Comparison of ENCODE assay signal across 9 cellular contexts in genomic region chr5:132839426-132840301, GRCh38. TPM values are rescaled to one million over a fixed set of nuclear protein-coding genes. Genes with fewer than 3 reads are reported as not detected.
A peak's percentile ranks its signal among the peaks of the same experiment; 100 is the strongest.
DNase-seq lines count a peak whose midpoint lies in the region; ATAC-seq, FAIRE-seq and TF ChIP-seq lines count a peak whose summit lies in the region.
"Had no signal": no experiment of that assay in that cellular context is flagged by ENCODE, and none has a peak within 500 bp of the region (broad histone marks: within the 10 kb centered on the region; RNA-seq: fewer than 3 reads in every experiment).

No MANE protein-coding gene starts in this region.

- FAIRE-seq in HepG2 (lab: Jason Lieb, UNC), result peak; percentile 68

- no peaks in the 10 kb centered on the region for H3K79me2 ChIP-seq in HepG2 (ENCODE audit: insufficient read depth, low read length)

- TF ChIP-seq POLR2A in HepG2 (IDR thresholded peaks at IDR 0.05; ENCODE audit: insufficient read depth in 1 of 2, low read depth in 2 of 2, low read length in 2 of 2), result peak; percentile 55 to 57; a peak in 3 of 4 replicates
- TF ChIP-seq POLR2A in suprapubic skin (IDR thresholded peaks at IDR 0.05), result no peak

- peak overlapping the region; percentile 92 for H3K4me2 ChIP-seq in HepG2 (ENCODE audit: low read depth, low read length)

- TF ChIP-seq EP300 in HepG2 (IDR thresholded peaks at IDR 0.05; ENCODE audit: low read depth in 2 of 2, low read length in 2 of 2) (peak; percentile 43 to 91; a peak in 2 of 4 replicates), HepG2 (CRISPR knock-in tag; IDR thresholded peaks at IDR 0.05; ENCODE audit: borderline replicate concordance) (0 out of 2 replicates have a peak, but pooled peaks have one; percentile 35), suprapubic skin (IDR thresholded peaks at IDR 0.05) (no peak)

- 1% methylated on average over 8 of the region's 8 CpGs for WGBS in HepG2 (ENCODE audit: low lambda C conversion rate)
- 56% methylated on average over 8 of the region's 8 CpGs for WGBS in suprapubic skin

- in situ Hi-C loops in HepG2 (cut with HindIII; ENCODE audit: extremely low pct_ligation_motif_present, low pct_unique_long_range_greater_than_20kb), result no loop called here

- no peak for TF ChIP-seq CTCF in colonic mucosa (IDR thresholded peaks at IDR 0.05)
- peak; percentile 9; the same call in 1 of the 2 replicates for TF ChIP-seq CTCF in HepG2 (CRISPR knock-in tag; IDR thresholded peaks at IDR 0.05)
- no peak for TF ChIP-seq CTCF in suprapubic skin (IDR thresholded peaks at IDR 0.05)

- H3K36me3 ChIP-seq in colonic mucosa (no peaks in the 10 kb centered on the region), HepG2 (replicated peaks in 1 of 2; ENCODE audit: control insufficient read depth in 1 of 2, insufficient read depth in 2 of 2, low read length in 2 of 2) (no peaks in the 10 kb centered on the region), suprapubic skin (no peaks in the 10 kb centered on the region), MG63 (no peaks in the 10 kb centered on the region)

- peak; percentile 72 for ATAC-seq in HepG2

- no peaks in the 10 kb centered on the region for H3K9me3 ChIP-seq in colonic mucosa
- H3K9me3 ChIP-seq in HepG2 (ENCODE audit: low read length), result no peaks in the 10 kb centered on the region
- no peaks in the 10 kb centered on the region for H3K9me3 ChIP-seq in suprapubic skin
- H3K9me3 ChIP-seq in MG63, result no peaks in the 10 kb centered on the region

- peak overlapping the region in 1 of 2 donors; percentile 48 for H3K9ac ChIP-seq in colonic mucosa (ENCODE audit: low read depth in 2 of 2, low read length in 2 of 2)
- peak overlapping the region; percentile 88 for H3K9ac ChIP-seq in HepG2 (ENCODE audit: insufficient read depth, low read depth, low read length)

- H4K20me1 ChIP-seq in HepG2 (ENCODE audit: insufficient read depth, low read length), result no peaks in the 10 kb centered on the region

- peak; percentile 23 for DNase-seq in MV-4-11 (lab: John Stamatoyannopoulos, UW)
- DNase-seq in colonic mucosa, result peak; percentile 63
- peak; percentile 89 for DNase-seq in HepG2 (ENCODE audit: low spot score)
- no peak for DNase-seq in suprapubic skin (ENCODE audit: low spot score in 2 of 2)
- no peak for DNase-seq in MG63
- DNase-seq in GOT3 (lab: John Stamatoyannopoulos, UW), result no peak
- no peak for DNase-seq in activated CD4-positive, alpha-beta T cell treated with anti-CD3 and anti-CD28 coated beads for 1 hour
- DNase-seq in NCI-H510A treated with DMSO at 0.1 percent for 48 hours (lab: John Stamatoyannopoulos, UW), result no peak

- H3K4me3 ChIP-seq in colonic mucosa (no peak overlapping the region), HepG2 (replicated peaks in 1 of 3; ENCODE audit: insufficient read depth in 1 of 3, low read depth in 2 of 3, low read length in 3 of 3) (peak overlapping the region; percentile 36 to 68 (median 48); a peak in 5 of 6 replicates), suprapubic skin (no peak overlapping the region), MG63 (no peak overlapping the region)

- intact Hi-C loops in colonic mucosa (cut with DNase I), result no loop called here
- intact Hi-C loops in HepG2 (cut with micrococcal nuclease; ENCODE audit: unreplicated experiment), result no loop called here

- H3K27ac ChIP-seq in colonic mucosa, result peak overlapping the region; percentile 88
- H3K27ac ChIP-seq in HepG2 (ENCODE audit: extremely low read length, insufficient read depth, low read length), result peak overlapping the region; percentile 98
- peak overlapping the region; percentile 64 for H3K27ac ChIP-seq in suprapubic skin

- TF ChIP-seq RAD21 in HepG2 (CRISPR knock-in tag; IDR thresholded peaks at IDR 0.05), result no peak

- H3K27me3 ChIP-seq in colonic mucosa (no peaks in the 10 kb centered on the region), HepG2 (ENCODE audit: control insufficient read depth in 1 of 2, insufficient read depth in 2 of 2, low read length in 2 of 2) (no peaks in the 10 kb centered on the region), suprapubic skin (no peaks in the 10 kb centered on the region), MG63 (no peaks in the 10 kb centered on the region)

- TSS peak; percentile 93 for BruUV-seq in HepG2 (replicated peaks; lab: Mats Ljungman, UMichigan)

- POLR2A ChIA-PET in HepG2 (lab: Yijun Ruan, JAX), result interaction anchor here (0.9 to 4.8 kb wide), 12 partner anchors 9 to 212 kb away, joined by 3 to 51 read pairs (median 10); partner anchors contain the start of genes GDF9, HSPA4, SHROOM1 and UQCRQ

- CTCF ChIA-PET in HepG2 (lab: Yijun Ruan, JAX; ENCODE audit: low intra/inter-chr PET ratio, low total read pairs), result no interaction called here

- peaks cover 22% of the 10 kb centered on the region for H3K4me1 ChIP-seq in colonic mucosa
- peaks cover 81% of the 10 kb centered on the region for H3K4me1 ChIP-seq in HepG2 (ENCODE audit: insufficient read depth, low read length)
- peaks cover 18% of the 10 kb centered on the region for H3K4me1 ChIP-seq in suprapubic skin

- no peak overlapping the region for H2AFZ ChIP-seq in HepG2 (ENCODE audit: low read length)

RNA-seq across cellular contexts. Expression of gene SHROOM1, which starts 9.2 kb away (rescaled TPM):
- total RNA-seq in colonic mucosa (10 to 100 TPM; 36.9 to 64.1 TPM), HepG2 (2016; rRNA removed; fragmentation: Illumina TruSeq; extraction: Trizol) (8.9 and 18.2 TPM in 2 replicates), suprapubic skin (1 to 10 TPM in 3 of 4 donors, under 1 TPM in 1; 0.76 to 2.8 (median 2.3) TPM)
- total RNA-seq in HepG2 (2016; cell fraction: cytosol; rRNA removed; fragmentation: Illumina TruSeq; extraction: Trizol; ENCODE audit: low read depth), result 2.9 and 3.0 TPM in 2 replicates
- 8.5 and 16.1 TPM in 2 replicates for total RNA-seq in HepG2 (2016; cell fraction: insoluble cytoplasmic fraction; rRNA removed; fragmentation: Illumina TruSeq; extraction: Trizol)
- total RNA-seq in HepG2 (2016; cell fraction: membrane; rRNA removed; fragmentation: Illumina TruSeq; extraction: Trizol), result 6.2 and 8.3 TPM in 2 replicates
- 14.0 and 18.5 TPM in 2 replicates for total RNA-seq in HepG2 (2016; cell fraction: nucleus; rRNA removed; fragmentation: Illumina TruSeq; extraction: Trizol)
- 25.7 and 34.5 TPM in 2 replicates for polyA plus RNA-seq in HepG2 (2011; rRNA removed)
- 18.4 and 21.6 TPM in 2 replicates for polyA plus RNA-seq in HepG2 (2011; cell fraction: cytosol; rRNA removed)
- polyA plus RNA-seq in HepG2 (2011; cell fraction: nucleus; rRNA removed), result 60.0 and 62.0 TPM in 2 replicates
- 12.5 and 16.7 TPM in 2 replicates for polyA plus RNA-seq in HepG2 (2012)
- 2.1 and 2.2 TPM in 2 replicates for polyA plus RNA-seq in HepG2 (2016; cell fraction: cytosol; fragmentation: Illumina TruSeq; extraction: Trizol; ENCODE audit: low read depth)
- polyA plus RNA-seq in HepG2 (2016; cell fraction: insoluble cytoplasmic fraction; fragmentation: Illumina TruSeq; extraction: Trizol; ENCODE audit: low read depth), result 11.5 and 14.1 TPM in 2 replicates
- polyA plus RNA-seq in HepG2 (2016; cell fraction: membrane; fragmentation: Illumina TruSeq; extraction: Trizol; ENCODE audit: low read depth), result 4.6 and 5.0 TPM in 2 replicates
- 52.3 and 58.0 TPM in 2 replicates for polyA plus RNA-seq in HepG2 (2016; cell fraction: nucleus; fragmentation: Illumina TruSeq; extraction: Trizol; ENCODE audit: insufficient read depth, low read depth)
- 10.1 and 31.5 TPM in 2 replicates for polyA minus RNA-seq in HepG2 (2011; rRNA and poly(A)+ RNA removed; ENCODE audit: low replicate concordance)
- polyA minus RNA-seq in HepG2 (2011; cell fraction: cytosol; rRNA and poly(A)+ RNA removed), result 14.4 and 20.5 TPM in 2 replicates
- polyA minus RNA-seq in HepG2 (2011; cell fraction: nucleus; rRNA and poly(A)+ RNA removed), result 29.1 and 42.4 TPM in 2 replicates
- total RNA-seq in MG63 (2014; rRNA removed; shearing (Covaris generic); ENCODE audit: low replicate concordance), result 8.6 and 16.4 TPM in 2 replicates

RNA-seq across cellular contexts. Expression of gene SOWAHA, which starts 26.6 kb away (rescaled TPM):
- total RNA-seq in colonic mucosa, result 10 to 100 TPM; 12.4 to 30.7 TPM
- 1.9 and 2.0 TPM in 2 replicates for total RNA-seq in HepG2 (2016; rRNA removed; fragmentation: Illumina TruSeq; extraction: Trizol)
- 0.35 and 0.40 TPM in 2 replicates for total RNA-seq in HepG2 (2016; cell fraction: cytosol; rRNA removed; fragmentation: Illumina TruSeq; extraction: Trizol; ENCODE audit: low read depth)
- total RNA-seq in HepG2 (2016; cell fraction: insoluble cytoplasmic fraction; rRNA removed; fragmentation: Illumina TruSeq; extraction: Trizol), result 2.0 and 2.2 TPM in 2 replicates
- total RNA-seq in HepG2 (2016; cell fraction: membrane; rRNA removed; fragmentation: Illumina TruSeq; extraction: Trizol), result 1.4 and 1.6 TPM in 2 replicates
- total RNA-seq in HepG2 (2016; cell fraction: nucleus; rRNA removed; fragmentation: Illumina TruSeq; extraction: Trizol), result 1.1 and 1.6 TPM in 2 replicates
- polyA plus RNA-seq in HepG2 (2011; rRNA removed), result 0.82 and 0.95 TPM in 2 replicates
- 0.88 and 1.0 TPM in 2 replicates for polyA plus RNA-seq in HepG2 (2011; cell fraction: cytosol; rRNA removed)
- 0.57 and 0.77 TPM in 2 replicates for polyA plus RNA-seq in HepG2 (2011; cell fraction: nucleus; rRNA removed)
- 0.73 and 0.79 TPM in 2 replicates for polyA plus RNA-seq in HepG2 (2012)
- 0.28 and 0.41 TPM in 2 replicates for polyA plus RNA-seq in HepG2 (2016; cell fraction: cytosol; fragmentation: Illumina TruSeq; extraction: Trizol; ENCODE audit: low read depth)
- polyA plus RNA-seq in HepG2 (2016; cell fraction: insoluble cytoplasmic fraction; fragmentation: Illumina TruSeq; extraction: Trizol; ENCODE audit: low read depth), result 2.7 and 2.9 TPM in 2 replicates
- polyA plus RNA-seq in HepG2 (2016; cell fraction: membrane; fragmentation: Illumina TruSeq; extraction: Trizol; ENCODE audit: low read depth), result 1.2 and 1.3 TPM in 2 replicates
- 1.7 and 1.8 TPM in 2 replicates for polyA plus RNA-seq in HepG2 (2016; cell fraction: nucleus; fragmentation: Illumina TruSeq; extraction: Trizol; ENCODE audit: insufficient read depth, low read depth)
- 2.2 TPM in 1 of 2 replicates, not detected in the other for polyA minus RNA-seq in HepG2 (2011; rRNA and poly(A)+ RNA removed; ENCODE audit: low replicate concordance)
- 0.49 and 1.1 TPM in 2 replicates for polyA minus RNA-seq in HepG2 (2011; cell fraction: cytosol; rRNA and poly(A)+ RNA removed)
- 0.62 and 0.64 TPM in 2 replicates for polyA minus RNA-seq in HepG2 (2011; cell fraction: nucleus; rRNA and poly(A)+ RNA removed)
- under 1 TPM in 3 of 4 donors, not detected in 1; 0.23 to 0.93 (median 0.48) TPM for total RNA-seq in suprapubic skin
- not detected in 2 replicates for total RNA-seq in MG63 (2014; rRNA removed; shearing (Covaris generic); ENCODE audit: low replicate concordance)
- total RNA-seq: NCI-H460 had no signal

RNA-seq across cellular contexts. Expression of gene GDF9, which starts 26.6 kb away (rescaled TPM):
- total RNA-seq in colonic mucosa, result under 1 TPM; 0.64 to 0.69 TPM
- 0.07 and 0.38 TPM in 2 replicates for total RNA-seq in HepG2 (2016; rRNA removed; fragmentation: Illumina TruSeq; extraction: Trizol)
- 0.20 and 0.71 TPM in 2 replicates for total RNA-seq in HepG2 (2016; cell fraction: cytosol; rRNA removed; fragmentation: Illumina TruSeq; extraction: Trizol; ENCODE audit: low read depth)
- 0.15 and 0.49 TPM in 2 replicates for total RNA-seq in HepG2 (2016; cell fraction: insoluble cytoplasmic fraction; rRNA removed; fragmentation: Illumina TruSeq; extraction: Trizol)
- 0.46 and 0.55 TPM in 2 replicates for total RNA-seq in HepG2 (2016; cell fraction: membrane; rRNA removed; fragmentation: Illumina TruSeq; extraction: Trizol)
- total RNA-seq in HepG2 (2016; cell fraction: nucleus; rRNA removed; fragmentation: Illumina TruSeq; extraction: Trizol), result 0.60 and 0.65 TPM in 2 replicates
- polyA plus RNA-seq in HepG2 (2011; rRNA removed), result 0.33 and 0.50 TPM in 2 replicates
- 0.09 and 0.24 TPM in 2 replicates for polyA plus RNA-seq in HepG2 (2011; cell fraction: cytosol; rRNA removed)
- polyA plus RNA-seq in HepG2 (2011; cell fraction: nucleus; rRNA removed), result 0.51 and 0.68 TPM in 2 replicates
- 0.16 and 0.20 TPM in 2 replicates for polyA plus RNA-seq in HepG2 (2012)
- polyA plus RNA-seq in HepG2 (2016; cell fraction: cytosol; fragmentation: Illumina TruSeq; extraction: Trizol; ENCODE audit: low read depth), result 0.07 and 0.37 TPM in 2 replicates
- 0.21 and 0.23 TPM in 2 replicates for polyA plus RNA-seq in HepG2 (2016; cell fraction: insoluble cytoplasmic fraction; fragmentation: Illumina TruSeq; extraction: Trizol; ENCODE audit: low read depth)
- polyA plus RNA-seq in HepG2 (2016; cell fraction: membrane; fragmentation: Illumina TruSeq; extraction: Trizol; ENCODE audit: low read depth), result 0.21 and 0.26 TPM in 2 replicates
- polyA plus RNA-seq in HepG2 (2016; cell fraction: nucleus; fragmentation: Illumina TruSeq; extraction: Trizol; ENCODE audit: insufficient read depth, low read depth), result 0.92 and 1.0 TPM in 2 replicates
- polyA minus RNA-seq in HepG2 (2011; rRNA and poly(A)+ RNA removed; ENCODE audit: low replicate concordance), result 0.21 and 0.84 TPM in 2 replicates
- polyA minus RNA-seq in HepG2 (2011; cell fraction: cytosol; rRNA and poly(A)+ RNA removed), result not detected in 2 replicates
- polyA minus RNA-seq in HepG2 (2011; cell fraction: nucleus; rRNA and poly(A)+ RNA removed), result 0.64 and 2.0 TPM in 2 replicates
- total RNA-seq in suprapubic skin, result 1 to 10 TPM in 1 of 4 donors, under 1 TPM in 3; 0.47 to 4.8 (median 0.90) TPM
- total RNA-seq in MG63 (2014; rRNA removed; shearing (Covaris generic); ENCODE audit: low replicate concordance), result 0.15 TPM in 1 of 2 replicates, not detected in the other

RNA-seq across cellular contexts. Expression of gene UQCRQ, which starts 26.8 kb away (rescaled TPM):
- total RNA-seq in colonic mucosa (100 to 1,000 TPM; 885 to 920 TPM), HepG2 (2016; rRNA removed; fragmentation: Illumina TruSeq; extraction: Trizol) (575 and 610 TPM in 2 replicates), suprapubic skin (100 to 1,000 TPM; 124 to 243 (median 161) TPM)
- total RNA-seq in HepG2 (2016; cell fraction: cytosol; rRNA removed; fragmentation: Illumina TruSeq; extraction: Trizol; ENCODE audit: low read depth), result 434 and 616 TPM in 2 replicates
- 541 and 719 TPM in 2 replicates for total RNA-seq in HepG2 (2016; cell fraction: insoluble cytoplasmic fraction; rRNA removed; fragmentation: Illumina TruSeq; extraction: Trizol)
- 520 and 710 TPM in 2 replicates for total RNA-seq in HepG2 (2016; cell fraction: membrane; rRNA removed; fragmentation: Illumina TruSeq; extraction: Trizol)
- total RNA-seq in HepG2 (2016; cell fraction: nucleus; rRNA removed; fragmentation: Illumina TruSeq; extraction: Trizol), result 214 and 220 TPM in 2 replicates
- polyA plus RNA-seq in HepG2 (2011; rRNA removed), result 237 and 257 TPM in 2 replicates
- 173 and 215 TPM in 2 replicates for polyA plus RNA-seq in HepG2 (2011; cell fraction: cytosol; rRNA removed)
- polyA plus RNA-seq in HepG2 (2011; cell fraction: nucleus; rRNA removed), result 111 and 145 TPM in 2 replicates
- polyA plus RNA-seq in HepG2 (2012), result 221 and 310 TPM in 2 replicates
- polyA plus RNA-seq in HepG2 (2016; cell fraction: cytosol; fragmentation: Illumina TruSeq; extraction: Trizol; ENCODE audit: low read depth), result 298 and 464 TPM in 2 replicates
- polyA plus RNA-seq in HepG2 (2016; cell fraction: insoluble cytoplasmic fraction; fragmentation: Illumina TruSeq; extraction: Trizol; ENCODE audit: low read depth), result 393 and 430 TPM in 2 replicates
- polyA plus RNA-seq in HepG2 (2016; cell fraction: membrane; fragmentation: Illumina TruSeq; extraction: Trizol; ENCODE audit: low read depth), result 329 and 431 TPM in 2 replicates
- polyA plus RNA-seq in HepG2 (2016; cell fraction: nucleus; fragmentation: Illumina TruSeq; extraction: Trizol; ENCODE audit: insufficient read depth, low read depth), result 240 and 275 TPM in 2 replicates
- 39.6 and 61.4 TPM in 2 replicates for polyA minus RNA-seq in HepG2 (2011; rRNA and poly(A)+ RNA removed; ENCODE audit: low replicate concordance)
- 26.8 and 32.8 TPM in 2 replicates for polyA minus RNA-seq in HepG2 (2011; cell fraction: cytosol; rRNA and poly(A)+ RNA removed)
- polyA minus RNA-seq in HepG2 (2011; cell fraction: nucleus; rRNA and poly(A)+ RNA removed), result 52.9 and 60.8 TPM in 2 replicates
- 388 and 1,689 TPM in 2 replicates for total RNA-seq in MG63 (2014; rRNA removed; shearing (Covaris generic); ENCODE audit: low replicate concordance)

RNA-seq across cellular contexts. Expression of gene LEAP2, which starts 33.8 kb away (rescaled TPM):
- total RNA-seq in colonic mucosa, result 1 to 10 TPM; 3.6 to 7.7 TPM
- total RNA-seq in HepG2 (2016; rRNA removed; fragmentation: Illumina TruSeq; extraction: Trizol), result 19.8 and 23.9 TPM in 2 replicates
- total RNA-seq in HepG2 (2016; cell fraction: cytosol; rRNA removed; fragmentation: Illumina TruSeq; extraction: Trizol; ENCODE audit: low read depth), result 31.9 and 33.8 TPM in 2 replicates
- total RNA-seq in HepG2 (2016; cell fraction: insoluble cytoplasmic fraction; rRNA removed; fragmentation: Illumina TruSeq; extraction: Trizol), result 21.4 and 22.6 TPM in 2 replicates
- total RNA-seq in HepG2 (2016; cell fraction: membrane; rRNA removed; fragmentation: Illumina TruSeq; extraction: Trizol), result 22.4 and 23.2 TPM in 2 replicates
- total RNA-seq in HepG2 (2016; cell fraction: nucleus; rRNA removed; fragmentation: Illumina TruSeq; extraction: Trizol), result 17.3 and 21.3 TPM in 2 replicates
- 51.9 and 70.9 TPM in 2 replicates for polyA plus RNA-seq in HepG2 (2011; rRNA removed)
- 18.2 and 34.0 TPM in 2 replicates for polyA plus RNA-seq in HepG2 (2011; cell fraction: cytosol; rRNA removed)
- 19.5 and 30.9 TPM in 2 replicates for polyA plus RNA-seq in HepG2 (2011; cell fraction: nucleus; rRNA removed)
- polyA plus RNA-seq in HepG2 (2012), result 83.9 and 193 TPM in 2 replicates
- 9.5 and 10.5 TPM in 2 replicates for polyA plus RNA-seq in HepG2 (2016; cell fraction: cytosol; fragmentation: Illumina TruSeq; extraction: Trizol; ENCODE audit: low read depth)
- 12.1 and 12.5 TPM in 2 replicates for polyA plus RNA-seq in HepG2 (2016; cell fraction: insoluble cytoplasmic fraction; fragmentation: Illumina TruSeq; extraction: Trizol; ENCODE audit: low read depth)
- polyA plus RNA-seq in HepG2 (2016; cell fraction: membrane; fragmentation: Illumina TruSeq; extraction: Trizol; ENCODE audit: low read depth), result 7.0 and 11.1 TPM in 2 replicates
- polyA plus RNA-seq in HepG2 (2016; cell fraction: nucleus; fragmentation: Illumina TruSeq; extraction: Trizol; ENCODE audit: insufficient read depth, low read depth), result 19.5 and 23.5 TPM in 2 replicates
- polyA minus RNA-seq in HepG2 (2011; rRNA and poly(A)+ RNA removed; ENCODE audit: low replicate concordance), result 3.2 and 62.6 TPM in 2 replicates
- 68.1 and 102 TPM in 2 replicates for polyA minus RNA-seq in HepG2 (2011; cell fraction: cytosol; rRNA and poly(A)+ RNA removed)
- 42.6 and 69.6 TPM in 2 replicates for polyA minus RNA-seq in HepG2 (2011; cell fraction: nucleus; rRNA and poly(A)+ RNA removed)
- 1 to 10 TPM in 2 of 4 donors, under 1 TPM in 2; 0.21 to 9.1 (median 1.7) TPM for total RNA-seq in suprapubic skin
- total RNA-seq in MG63 (2014; rRNA removed; shearing (Covaris generic); ENCODE audit: low replicate concordance), result 1.4 TPM in 1 of 2 replicates, not detected in the other

Comparison
In these comparisons a context has a peak if more than half of its experiments do, and no peak if none do; other contexts are left out.
1. DNase-seq: peak in MV-4-11 (single experiment), colonic mucosa (single experiment) and HepG2 (single experiment); none in suprapubic skin (0 of 2), MG63 (single experiment), GOT3 (single experiment), activated CD4-positive, alpha-beta T cell treated with anti-CD3 and anti-CD28 coated beads for 1 hour (single experiment) and NCI-H510A treated with DMSO at 0.1 percent for 48 hours (single experiment).
2. H3K4me3 ChIP-seq: peak in HepG2 (3 of 3); none in colonic mucosa (single experiment), suprapubic skin (single experiment) and MG63 (single experiment).
3. POLR2A ChIP-seq: peak in HepG2 (2 of 2); none in suprapubic skin (0 of 2).
4. Peak in every context shown above with its lines, with median percentiles within 50 percentile points of each other: H3K27ac ChIP-seq.